In genomic region chr2:218858671-218859555, GRCh38 we compare ENCODE assay signal across 10 cellular contexts.
DNase-seq lines count a peak whose midpoint lies in the region; ATAC-seq and TF ChIP-seq lines count a peak whose summit lies in the region.
"Had no signal": no experiment of that assay in that cellular context is flagged by ENCODE, and none has a peak within 500 bp of the region (broad histone marks: within the 10 kb centered on the region; RNA-seq: fewer than 3 reads in every experiment).

No MANE protein-coding gene starts in this region.

- no peaks in the 10 kb centered on the region for H3K36me3 ChIP-seq in iPS DF 6.9 (ENCODE audit: control insufficient read depth, insufficient read depth, low read length)

- H3K27ac ChIP-seq in iPS DF 6.9 (ENCODE audit: low read length) (no peak overlapping the region), skin epidermis (peak overlapping the region in 2 of 21 experiments; percentile 51 to 70)
- H3K27ac ChIP-seq: 22Rv1 had no signal

- no CpG with 5 or more reads among the region's 51 CpGs for whole genome bisulfite sequencing in iPS DF 6.9 (ENCODE audit: insufficient coverage, insufficient read length)

- peak in 2 of 3 experiments; percentile 30 to 41 for DNase-seq in NCI-H1417 (lab: John Stamatoyannopoulos, UW)
- no peak for DNase-seq in NCI-H1417 treated with DMSO at 0.1 percent for 48 hours (lab: John Stamatoyannopoulos, UW)
- peak; percentile 74 for DNase-seq in SW480 (ENCODE audit: low spot score)
- DNase-seq in iPS DF 6.9 (ENCODE audit: low read depth, low spot score): no peak
- DNase-seq in activated naive CD4-positive, alpha-beta T cell (lab: John Stamatoyannopoulos, UW): no peak
- DNase-seq: NCI-H1048 had no signal

- peak overlapping the region; percentile 14; the same call in 1 of the 2 replicates for H3K4me3 ChIP-seq in iPS DF 6.9 (ENCODE audit: low read length)
- peak overlapping the region; percentile 3 to 46 (median 26) for H3K4me3 ChIP-seq in skin epidermis

- peaks cover 5% of the 10 kb centered on the region; the same call in 1 of the 2 replicates for H3K4me1 ChIP-seq in iPS DF 6.9 (ENCODE audit: control insufficient read depth, insufficient read depth, low read length)

- no peaks in the 10 kb centered on the region for H3K9me3 ChIP-seq in iPS DF 6.9 (ENCODE audit: control insufficient read depth, insufficient read depth, low read length)

- ATAC-seq in HG02759 (IDR thresholded peaks at IDR 0.05; ENCODE audit: unreplicated experiment): no peak
- ATAC-seq in SK-N-SH treated with all-trans-retinoic acid at 6 μM for 48 hours: no peak

- peaks cover 77% of the 10 kb centered on the region for H3K27me3 ChIP-seq in iPS DF 6.9 (ENCODE audit: control insufficient read depth, insufficient read depth, low read length)

TF ChIP-seq in SK-N-SH treated with all-trans-retinoic acid at 6 μM for 48 hours, 23 proteins besides CTCF, POLR2A, EP300 and RAD21:
- TF ChIP-seq ISL1 (CRISPR knock-in tag; IDR thresholded peaks at IDR 0.05) (no peak), ZNF565 (CRISPR knock-in tag; conservative IDR thresholded peaks at IDR 0.05; ENCODE audit: low read depth) (no peak), SNAI2 (CRISPR knock-in tag; IDR thresholded peaks at IDR 0.05) (no peak), CREB5 (CRISPR knock-in tag; IDR thresholded peaks at IDR 0.05; ENCODE audit: low read depth) (no peak), PPARA (CRISPR knock-in tag; IDR thresholded peaks at IDR 0.05; ENCODE audit: borderline replicate concordance) (no peak)

Comparison
In these comparisons a context has a peak if more than half of its experiments do, and no peak if none do; other contexts are left out.
1. DNase-seq: peak in NCI-H1417 (2 of 3) and SW480 (single experiment); none in NCI-H1417 treated with DMSO at 0.1 percent for 48 hours (single experiment), iPS DF 6.9 (single experiment) and activated naive CD4-positive, alpha-beta T cell (0 of 4).